In genomic region chr2:133171396-133172004, GRCh38 we compare ENCODE assay signal across 8 cellular contexts.
DNase-seq lines count a peak whose midpoint lies in the region; ATAC-seq, FAIRE-seq and TF ChIP-seq lines count a peak whose summit lies in the region.

No MANE protein-coding gene starts in this region.

- H3K4me1 ChIP-seq in adrenal gland (replicated peaks in 1 of 2) (no peaks in the 10 kb centered on the region), upper lobe of left lung (no peaks in the 10 kb centered on the region)

- H3K9me3 ChIP-seq in adrenal gland (replicated peaks in 1 of 3) (peaks cover 0 to 4% (median 0%) of the 10 kb centered on the region in 3 donors), upper lobe of left lung (no peaks in the 10 kb centered on the region)

- H3K4me3 ChIP-seq in adrenal gland, result no peak overlapping the region
- H3K4me3 ChIP-seq in upper lobe of left lung, result no peak overlapping the region

- H3K27ac ChIP-seq in adrenal gland (no peak overlapping the region), upper lobe of left lung (no peak overlapping the region)

- 12 to 19% (median 15%) methylated on average over 3 of the region's 3 CpGs for WGBS in adrenal gland, 4 donors
- WGBS in upper lobe of left lung, 2 donors, result 22 to 27% methylated on average over 3 of the region's 3 CpGs

- H3K27me3 ChIP-seq in adrenal gland (no peaks in the 10 kb centered on the region), upper lobe of left lung (no peaks in the 10 kb centered on the region)

- H3K36me3 ChIP-seq in adrenal gland (replicated peaks in 1 of 2), result no peaks in the 10 kb centered on the region
- H3K36me3 ChIP-seq in upper lobe of left lung, result no peaks in the 10 kb centered on the region

- peak; percentile 37 to 68 (median 60) for TF ChIP-seq CTCF in adrenal gland (IDR thresholded peaks at IDR 0.05)
- peak; percentile 47 to 71 (median 60) for TF ChIP-seq CTCF in upper lobe of left lung (IDR thresholded peaks at IDR 0.05)

- no peak for TF ChIP-seq POLR2A in H54 (IDR thresholded peaks at IDR 0.05; ENCODE audit: low read depth, low read length)
- no peak for TF ChIP-seq POLR2A in adrenal gland (IDR thresholded peaks at IDR 0.05)
- no peak for TF ChIP-seq POLR2A in upper lobe of left lung (IDR thresholded peaks at IDR 0.05)

- intact Hi-C loops in adrenal gland (cut with DNase I), result loop anchor here in 1 of 2 donors (10.0 kb wide), 1 partner anchor 627 kb away; no protein-coding TSS in a partner anchor

- ATAC-seq in upper lobe of left lung (ENCODE audit: low FRiP score in 2 of 2), result peak in 1 of 2 donors; percentile 57
- ATAC-seq in GM19397 (IDR thresholded peaks at IDR 0.05; ENCODE audit: unreplicated experiment), result no peak

- DNase-seq in COLO668 (lab: John Stamatoyannopoulos, UW; ENCODE audit: unreplicated experiment), result peak; percentile 13
- no peak for DNase-seq in H54 (ENCODE audit: insufficient read length, low spot score)
- peak; percentile 57 for DNase-seq in NCI-H2107 treated with DMSO at 0.1 percent for 48 hours (lab: John Stamatoyannopoulos, UW; ENCODE audit: unreplicated experiment)
- peak in 2 of 7 donors; percentile 8 to 9 for DNase-seq in adrenal gland
- peak; percentile 83 for DNase-seq in inferior parietal cortex (ENCODE audit: extremely low spot score)
- no peak for DNase-seq in upper lobe of left lung
- no peak for DNase-seq in mesenteric fat pad (ENCODE audit: low spot score)

- TF ChIP-seq EP300 in upper lobe of left lung (IDR thresholded peaks at IDR 0.05), result no peak

- FAIRE-seq in H54 (lab: Jason Lieb, UNC), result peak; percentile 83

Comparison
In these comparisons a context has a peak if more than half of its experiments do, and no peak if none do; other contexts are left out.
1. DNase-seq: peak in COLO668 (single experiment), NCI-H2107 treated with DMSO at 0.1 percent for 48 hours (single experiment) and inferior parietal cortex (single experiment); none in H54 (single experiment), upper lobe of left lung (0 of 2) and mesenteric fat pad (single experiment).